ENCODE assay signal across 20 cellular contexts in genomic region chr9:70355801-70356200, GRCh38.
"Had no signal": no experiment of that assay in that cellular context is flagged by ENCODE, and none has a peak within 500 bp of the region (broad histone marks: within the 10 kb centered on the region; RNA-seq: fewer than 3 reads in every experiment).

No MANE protein-coding gene starts in this region.

- DNase-seq: activated CD4-positive, CD25-positive, alpha-beta regulatory T cell treated with anti-CD3 and anti-CD28 coated beads, Interleukin-2, amount 50 U/mL, for 72 hours; activated CD8-positive, alpha-beta memory T cell treated with anti-CD3 and anti-CD28 coated beads for 24 hours; activated CD8-positive, alpha-beta memory T cell treated with anti-CD3 and anti-CD28 coated beads, Interleukin-2, amount 50 U/mL, for 4 hours; activated naive CD4-positive, alpha-beta T cell treated with Interleukin-2 at 50 U/mL for 16 hours; activated T-cell treated with anti-CD3 and anti-CD28 coated beads, Interleukin-2, amount 50 U/mL, for 4 hours; adrenal gland; colonic mucosa; dorsolateral prefrontal cortex; glutamatergic neuron; hypothalamus; naive B cell; ovary; spleen; stimulated activated CD4-positive, alpha-beta T cell treated with anti-CD3 and anti-CD28 coated beads, Interleukin-4, amount 100 ng/mL, for 1 hour; T-cell; transverse colon had no signal

- H3K36me3 ChIP-seq: adrenal gland, colonic mucosa, ovary, prostate gland had no signal

- H3K4me1 ChIP-seq: colonic mucosa, prostate gland, spleen had no signal

- H3K27me3 Mint-ChIP-seq: naive B cell, T-cell had no signal

- ATAC-seq: activated T-cell treated with anti-CD3 and anti-CD28 coated beads, Interleukin-2, amount 50 U/mL, for 4 hours; T-cell had no signal

- H3K27ac ChIP-seq: adrenal gland, colonic mucosa, ovary, prostate gland, spleen, transverse colon, VCaP had no signal

- H3K9me3 ChIP-seq: adrenal gland, colonic mucosa, esophagus muscularis mucosa, ovary, prostate gland, spleen, transverse colon had no signal

- H3K4me1 Mint-ChIP-seq: naive B cell had no signal

- H3K9me3 Mint-ChIP-seq: activated T-cell treated with anti-CD3 and anti-CD28 coated beads, Interleukin-2, amount 50 U/mL, for 4 hours; naive B cell; T-cell; T-helper 2 cell treated with Interferon-gamma antibody and Interleukin-4, amounts not matched to agents 5 μg/mL and 100 μg/mL, for 36 hours had no signal

- H3K36me3 Mint-ChIP-seq: naive B cell had no signal

- H3K27me3 ChIP-seq: adrenal gland, colonic mucosa, dorsolateral prefrontal cortex, esophagus muscularis mucosa, ovary, spleen, transverse colon had no signal

- H3K27ac Mint-ChIP-seq: T-helper 2 cell treated with Interferon-gamma antibody and Interleukin-4, amounts not matched to agents 5 μg/mL and 100 μg/mL, for 36 hours had no signal

- H3K4me3 ChIP-seq: adrenal gland, colonic mucosa, dorsolateral prefrontal cortex, esophagus muscularis mucosa, ovary, prostate gland, spleen, transverse colon had no signal

- H3K4me3 Mint-ChIP-seq: activated T-cell treated with anti-CD3 and anti-CD28 coated beads, Interleukin-2, amount 50 U/mL, for 4 hours; naive B cell; T-cell; T-helper 2 cell treated with Interferon-gamma antibody and Interleukin-4, amounts not matched to agents 5 μg/mL and 100 μg/mL, for 36 hours had no signal
